Comparison of ENCODE assay signal across 7 cellular contexts in genomic region chr18:31942301-31942998, GRCh38. TPM values are rescaled to one million over a fixed set of nuclear protein-coding genes. Genes with fewer than 3 reads are reported as not detected.
DNase-seq lines count a peak whose midpoint lies in the region; ATAC-seq and TF ChIP-seq lines count a peak whose summit lies in the region.

No MANE protein-coding gene starts in this region.

- H3K4me1 Mint-ChIP-seq in activated B cell treated with CpG ODN at 0.5 μM for 24 hours: peaks cover 48% of the 10 kb centered on the region

- no peak for TF ChIP-seq POLR2A in stomach (IDR thresholded peaks at IDR 0.05)

- TF ChIP-seq EP300 in stomach (IDR thresholded peaks at IDR 0.05): no peak

- H3K27ac ChIP-seq in GM23248 (peak overlapping the region; percentile 92), KMS-11 (peak overlapping the region; percentile 82), stomach (peak overlapping the region; percentile 86 to 96 (median 93))

- ATAC-seq in activated B cell treated with CpG ODN at 0.5 μM for 24 hours (ENCODE audit: low read depth): peak; percentile 63

- H3K4me3 Mint-ChIP-seq in activated B cell treated with CpG ODN at 0.5 μM for 24 hours: peak overlapping the region; percentile 100

- H3K27me3 ChIP-seq in GM23248 (replicated peaks; ENCODE audit: insufficient read depth): no peaks in the 10 kb centered on the region
- H3K27me3 ChIP-seq in KMS-11 (ENCODE audit: insufficient read depth, low read depth): no peaks in the 10 kb centered on the region
- no peaks in the 10 kb centered on the region for H3K27me3 ChIP-seq in mucosa of stomach (ENCODE audit: control insufficient read depth, insufficient read depth, low read length)
- H3K27me3 ChIP-seq in stomach: no peaks in the 10 kb centered on the region

- in situ Hi-C loops in GM23248 (cut with MboI): no loop called here

- peak overlapping the region; percentile 100 for H3K27ac Mint-ChIP-seq in activated B cell treated with CpG ODN at 0.5 μM for 24 hours

- POLR2A ChIA-PET in activated B cell treated with CpG ODN at 0.5 μM for 24 hours (lab: Charles Lee): interaction anchor here (0.7 to 4.5 kb wide), 12 partner anchors 10 to 828 kb away, joined by 3 to 110 read pairs (median 6); partner anchors contain the start of genes RNF125 and RNF138

- TF ChIP-seq CTCF in GM12864 (IDR thresholded peaks at IDR 0.05; ENCODE audit: low read depth, low read length, missing control alignments): no peak
- no peak for TF ChIP-seq CTCF in KMS-11 (conservative IDR thresholded peaks at IDR 0.05; ENCODE audit: low read depth, low read length)
- no peak for TF ChIP-seq CTCF in activated B cell treated with CpG ODN at 0.5 μM for 24 hours (IDR thresholded peaks at IDR 0.05)
- TF ChIP-seq CTCF in epithelial cell of proximal tubule (conservative IDR thresholded peaks at IDR 0.05; ENCODE audit: low read depth, low read length): no peak
- no peak for TF ChIP-seq CTCF in stomach (IDR thresholded peaks at IDR 0.05)

- no peaks in the 10 kb centered on the region for H3K9me3 ChIP-seq in GM23248 (ENCODE audit: low read depth)
- no peaks in the 10 kb centered on the region for H3K9me3 ChIP-seq in mucosa of stomach (ENCODE audit: control insufficient read depth, low read length)
- H3K9me3 ChIP-seq in stomach: no peaks in the 10 kb centered on the region

- peaks cover 22% of the 10 kb centered on the region for H3K36me3 Mint-ChIP-seq in activated B cell treated with CpG ODN at 0.5 μM for 24 hours (ENCODE audit: low read depth)

- H3K79me2 ChIP-seq in GM23248 (ENCODE audit: insufficient read depth) (peaks cover 47% of the 10 kb centered on the region), KMS-11 (ENCODE audit: insufficient read depth, low read depth) (peaks cover 50% of the 10 kb centered on the region)

- H3K4me3 ChIP-seq in GM12864 (ENCODE audit: low read depth, low read length) (peak overlapping the region; percentile 99), GM23248 (peak overlapping the region; percentile 79), KMS-11 (IDR thresholded peaks at IDR 0.05; ENCODE audit: insufficient read depth, low read depth, low read length) (no peak overlapping the region), epithelial cell of proximal tubule (ENCODE audit: low read depth, low read length) (peak overlapping the region; percentile 73), mucosa of stomach (ENCODE audit: low read length) (peak overlapping the region; percentile 77), stomach (peak overlapping the region; percentile 71 to 95 (median 90))

- CTCF ChIA-PET in activated B cell treated with CpG ODN at 0.5 μM for 24 hours (lab: Charles Lee): interaction anchor here (1.1 to 2.1 kb wide), 6 partner anchors 14 to 131 kb away, joined by 3 to 19 read pairs (median 8); partner anchors contain the start of gene RNF125

- no peak for DNase-seq in GM12864 (ENCODE audit: low read depth)
- peak; percentile 81 for DNase-seq in GM23248
- no peak for DNase-seq in activated B cell treated with CpG ODN at 0.5 μM for 24 hours
- DNase-seq in epithelial cell of proximal tubule (ENCODE audit: low read depth): no peak
- DNase-seq in stomach: no peak

- H3K9ac ChIP-seq in GM23248: peak overlapping the region; percentile 95
- peak overlapping the region; percentile 83 for H3K9ac ChIP-seq in KMS-11
- peak overlapping the region; percentile 85 for H3K9ac ChIP-seq in mucosa of stomach (ENCODE audit: low read length)

- no peaks in the 10 kb centered on the region for H3K9me3 Mint-ChIP-seq in activated B cell treated with CpG ODN at 0.5 μM for 24 hours

- intact Hi-C loops in activated B cell treated with CpG ODN at 0.5 μM for 24 hours (cut with micrococcal nuclease) (loop anchor here (2.0 kb wide), 1 partner anchor 528 kb away; the partner anchor contains the start of gene GAREM1), stomach (cut with DNase I; ENCODE audit: low total_unique reads) (loop anchor here (10.0 kb wide), 1 partner anchor 152 kb away; the partner anchor contains the start of gene RNF138)

- peaks cover 14% of the 10 kb centered on the region for H3F3A ChIP-seq in GM23248 (ENCODE audit: insufficient read depth)

- H2AFZ ChIP-seq in GM23248: peak overlapping the region; percentile 88
- peak overlapping the region; percentile 79 for H2AFZ ChIP-seq in KMS-11 (ENCODE audit: low read depth)

- no peaks in the 10 kb centered on the region for H3K9me2 ChIP-seq in GM23248 (ENCODE audit: insufficient read depth)

- peaks cover 18% of the 10 kb centered on the region for H3K4me1 ChIP-seq in GM23248 (ENCODE audit: insufficient read depth)
- H3K4me1 ChIP-seq in KMS-11 (ENCODE audit: low read depth, poor library complexity, severe bottlenecking): peaks cover 53% of the 10 kb centered on the region
- peaks cover 15% of the 10 kb centered on the region for H3K4me1 ChIP-seq in mucosa of stomach (ENCODE audit: control insufficient read depth, insufficient read depth, low read length)
- peaks cover 17 to 56% (median 41%) of the 10 kb centered on the region in 4 donors for H3K4me1 ChIP-seq in stomach

- 0 to 2% methylated on average over 44 to 63 of the region's 63 CpGs for WGBS in GM23248 (ENCODE audit: low coverage in 1 of 2, low lambda C conversion rate in 2 of 2, missing lambda C conversion rate in 2 of 2), 2 experiments
- WGBS in stomach, 5 donors: 0 to 1% (median 0%) methylated on average over 24 to 63 of the region's 63 CpGs

- H3K4me2 ChIP-seq in GM23248 (ENCODE audit: unreplicated experiment): peak overlapping the region; percentile 92
- peak overlapping the region; percentile 86 for H3K4me2 ChIP-seq in KMS-11

- no peaks in the 10 kb centered on the region for H3K36me3 ChIP-seq in GM23248 (ENCODE audit: low read depth)
- H3K36me3 ChIP-seq in KMS-11 (ENCODE audit: insufficient read depth): no peaks in the 10 kb centered on the region
- H3K36me3 ChIP-seq in mucosa of stomach (ENCODE audit: control insufficient read depth, insufficient read depth, low read length): no peaks in the 10 kb centered on the region
- no peaks in the 10 kb centered on the region for H3K36me3 ChIP-seq in stomach

- H4K20me1 ChIP-seq in GM23248 (ENCODE audit: insufficient read depth) (no peaks in the 10 kb centered on the region), KMS-11 (ENCODE audit: insufficient read depth) (no peaks in the 10 kb centered on the region)

- no peaks in the 10 kb centered on the region for H3K27me3 Mint-ChIP-seq in activated B cell treated with CpG ODN at 0.5 μM for 24 hours

RNA-seq across cellular contexts. Expression of gene TRAPPC8, which starts 0.5 kb away (rescaled TPM):
- total RNA-seq in GM23248 (2014; rRNA removed; shearing (Covaris generic)): 39.4 and 44.8 TPM in 2 replicates
- polyA plus RNA-seq in GM23248 (2016; fragmentation: Nextera tagmentation; extraction: Ambion mirVana) (10.1 and 10.6 TPM in 2 replicates), stomach (10 to 100 TPM in 2 of 3 donors, 1 to 10 TPM in 1; 8.6 to 14.1 (median 11.5) TPM)
- total RNA-seq in activated B cell treated with CpG ODN at 0.5 μM for 24 hours (62.9 and 69.2 TPM in 2 replicates), epithelial cell of proximal tubule (14.6 and 23.1 TPM in 2 replicates), stomach (10 to 100 TPM; 33.5 to 75.6 (median 43.5) TPM)
